ENCODE assay signal across 19 cellular contexts in genomic region chr11:126731526-126731925, GRCh38.
"Had no signal": no experiment of that assay in that cellular context is flagged by ENCODE, and none has a peak within 500 bp of the region (broad histone marks: within the 10 kb centered on the region; RNA-seq: fewer than 3 reads in every experiment).

No MANE protein-coding gene starts in this region.

- H3K4me1 ChIP-seq: colonic mucosa, foreskin keratinocyte, heart left ventricle, parathyroid adenoma, psoas muscle, stomach had no signal

- H3K4me3 Mint-ChIP-seq: endodermal cell; naive thymus-derived CD4-positive, alpha-beta T cell; stimulated activated naive B cell treated with anti-CD40 and anti-IgM and Interleukin-4, amounts not matched to agents 10 μg/mL and 1 μg/mL and 100 μg/mL, for 72 hours had no signal

- H3K27ac Mint-ChIP-seq: endodermal cell; naive thymus-derived CD4-positive, alpha-beta T cell; stimulated activated naive B cell treated with anti-CD40 and anti-IgM and Interleukin-4, amounts not matched to agents 10 μg/mL and 1 μg/mL and 100 μg/mL, for 72 hours had no signal

- DNase-seq: colonic mucosa; dermis blood vessel endothelial cell; endodermal cell; erythroblast; foreskin keratinocyte; heart left ventricle; hippocampal formation; mammary epithelial cell; naive thymus-derived CD4-positive, alpha-beta T cell; psoas muscle; spleen; stimulated activated CD4-positive, alpha-beta T cell treated with anti-CD3 and anti-CD28 coated beads, Interleukin-2, amount 100 ng/mL, for 24 hours; stimulated activated CD4-positive, alpha-beta T cell treated with anti-CD3 and anti-CD28 coated beads, Interleukin-4, amount 100 ng/mL, for 4 hours; stimulated activated naive B cell treated with anti-CD40 and anti-IgM and Interleukin-4, amounts not matched to agents 10 μg/mL and 1 μg/mL and 100 μg/mL, for 72 hours; stomach; trophoblast cell had no signal

- H3K9ac ChIP-seq: parathyroid adenoma had no signal

- H3K27me3 ChIP-seq: colonic mucosa, foreskin keratinocyte, spleen had no signal

- H3K9me3 ChIP-seq: colonic mucosa, heart left ventricle, psoas muscle, spleen, stomach had no signal

- ATAC-seq: foreskin keratinocyte; heart left ventricle; left lobe of liver; naive thymus-derived CD4-positive, alpha-beta T cell; psoas muscle; sciatic nerve; stimulated activated naive B cell treated with anti-CD40 and anti-IgM and Interleukin-4, amounts not matched to agents 10 μg/mL and 1 μg/mL and 100 μg/mL, for 72 hours had no signal

- H3K36me3 Mint-ChIP-seq: naive thymus-derived CD4-positive, alpha-beta T cell; stimulated activated naive B cell treated with anti-CD40 and anti-IgM and Interleukin-4, amounts not matched to agents 10 μg/mL and 1 μg/mL and 100 μg/mL, for 72 hours had no signal

- H3K36me3 ChIP-seq: colonic mucosa, heart left ventricle, spleen, stomach had no signal

- H2AFZ ChIP-seq: parathyroid adenoma had no signal

- H3K4me3 ChIP-seq: colonic mucosa, heart left ventricle, psoas muscle, spleen, stomach had no signal

- H3K4me1 Mint-ChIP-seq: naive thymus-derived CD4-positive, alpha-beta T cell; stimulated activated naive B cell treated with anti-CD40 and anti-IgM and Interleukin-4, amounts not matched to agents 10 μg/mL and 1 μg/mL and 100 μg/mL, for 72 hours had no signal

- H3K27ac ChIP-seq: colonic mucosa, foreskin keratinocyte, heart left ventricle, parathyroid adenoma, psoas muscle, spleen, stomach had no signal

- H3K79me2 ChIP-seq: parathyroid adenoma had no signal
